28 cellular contexts compared by ENCODE assay signal in genomic region chr1:158924677-158925076, GRCh38. TPM values are rescaled to one million over a fixed set of nuclear protein-coding genes. Genes with fewer than 3 reads are reported as not detected.
"Had no signal": no experiment of that assay in that cellular context is flagged by ENCODE, and none has a peak within 500 bp of the region (broad histone marks: within the 10 kb centered on the region; RNA-seq: fewer than 3 reads in every experiment).

No MANE protein-coding gene starts in this region.

- H3K27me3 ChIP-seq: adrenal gland, body of pancreas, colonic mucosa, neural progenitor cell, sigmoid colon, testis, transverse colon had no signal

- DNase-seq: activated B cell treated with CpG ODN at 0.5 μM for 24 hours; activated gamma-delta T cell treated with Interleukin-2 at 50 U/mL for 16 hours; adrenal gland; aorta; body of pancreas; cerebellar nuclear complex; colonic mucosa; effector CD8-positive, alpha-beta T cell; left cardiac atrium; left ventricle myocardium superior; naive B cell; psoas muscle; sigmoid colon; small intestine; stimulated activated naive B cell treated with anti-CD40 and anti-IgM and Interleukin-4, amounts not matched to agents 10 μg/mL and 1 μg/mL and 100 μg/mL, for 72 hours; T-helper 1 cell; testis; transverse colon had no signal

- H3K36me3 ChIP-seq: adrenal gland, colonic mucosa, neural progenitor cell, sigmoid colon, transverse colon had no signal

- H3K27me3 Mint-ChIP-seq: activated CD4-positive, alpha-beta memory T cell treated with anti-CD3 and anti-CD28 coated beads for 36 hours had no signal

- H3K4me1 ChIP-seq: adrenal gland, body of pancreas, colonic mucosa, neural progenitor cell, parathyroid adenoma, psoas muscle, sigmoid colon, testis, transverse colon had no signal

- H3K27ac ChIP-seq: adrenal gland, body of pancreas, colonic mucosa, neural progenitor cell, parathyroid adenoma, psoas muscle, sigmoid colon, testis, transverse colon had no signal

- H3K27ac Mint-ChIP-seq: activated B cell treated with CpG ODN at 0.5 μM for 24 hours; naive B cell; neural progenitor cell; stimulated activated naive B cell treated with anti-CD40 and anti-IgM and Interleukin-4, amounts not matched to agents 10 μg/mL and 1 μg/mL and 100 μg/mL, for 72 hours; T-helper 2 cell treated with Interferon-gamma antibody and Interleukin-4, amounts not matched to agents 5 μg/mL and 100 μg/mL, for 36 hours had no signal

- H3K4me1 Mint-ChIP-seq: naive B cell; neural progenitor cell; stimulated activated naive B cell treated with anti-CD40 and anti-IgM and Interleukin-4, amounts not matched to agents 10 μg/mL and 1 μg/mL and 100 μg/mL, for 72 hours had no signal

- ATAC-seq: body of pancreas; left cardiac atrium; left ventricle myocardium superior; psoas muscle; stimulated activated naive B cell treated with anti-CD40 and anti-IgM and Interleukin-4, amounts not matched to agents 10 μg/mL and 1 μg/mL and 100 μg/mL, for 72 hours had no signal

- H3K9me3 ChIP-seq: adrenal gland, body of pancreas, colonic mucosa, psoas muscle, sigmoid colon, testis had no signal

- H3K4me3 ChIP-seq: adrenal gland, body of pancreas, colonic mucosa, neural progenitor cell, psoas muscle, sigmoid colon, testis, transverse colon had no signal

- H3K4me3 Mint-ChIP-seq: activated B cell treated with CpG ODN at 0.5 μM for 24 hours; activated CD4-positive, alpha-beta memory T cell treated with anti-CD3 and anti-CD28 coated beads for 36 hours; activated T-helper 1 cell treated with anti-CD3 and anti-CD28 coated beads, Interleukin-12 subunit alpha, Interleukin-12 subunit beta, Interleukin-2, Interleukin-4 antibody, amounts not matched to agents 30 ng/mL and 10 ng/mL and 1 ng/mL, durations not matched to agents 14 hours and 24 hours and 36 hours; naive B cell; neural progenitor cell; stimulated activated naive B cell treated with anti-CD40 and anti-IgM and Interleukin-4, amounts not matched to agents 10 μg/mL and 1 μg/mL and 100 μg/mL, for 72 hours; T-helper 2 cell treated with Interferon-gamma antibody and Interleukin-4, amounts not matched to agents 5 μg/mL and 100 μg/mL, for 36 hours had no signal

RNA-seq across cellular contexts. Expression of gene PYHIN1, which starts 6.7 kb away (rescaled TPM):
- total RNA-seq: dermis microvascular lymphatic vessel endothelial cell, epithelial cell of proximal tubule, frontal cortex, left ventricle myocardium superior, lung microvascular endothelial cell, occipital lobe had no signal
